In genomic region chr13:77031869-77032268, GRCh38 we compare ENCODE assay signal across 22 cellular contexts.
"Had no signal": no experiment of that assay in that cellular context is flagged by ENCODE, and none has a peak within 500 bp of the region (broad histone marks: within the 10 kb centered on the region; RNA-seq: fewer than 3 reads in every experiment).

No MANE protein-coding gene starts in this region.

- H3K4me3 Mint-ChIP-seq: activated B cell treated with CpG ODN at 0.5 μM for 24 hours; activated CD4-positive, alpha-beta memory T cell treated with anti-CD3 and anti-CD28 coated beads, Interleukin-2, amount 10 ng/mL, durations not matched to agents 7 days and 5 days; activated naive CD4-positive, alpha-beta T cell treated with anti-CD3 and anti-CD28 coated beads, Interleukin-2, amount 10 ng/mL, durations not matched to agents 7 days and 5 days; activated naive CD8-positive, alpha-beta T cell treated with anti-CD3 and anti-CD28 coated beads for 36 hours; activated T-cell treated with anti-CD3 and anti-CD28 coated beads, Interleukin-2, amount 50 U/mL, for 72 hours; T-helper 1 cell treated with Interleukin-12 subunit alpha and Interleukin-12 subunit beta and Interleukin-4 antibody, amounts not matched to agents 30 μg/mL and 1 μg/mL, for 36 hours had no signal

- H3K27me3 Mint-ChIP-seq: activated B cell treated with CpG ODN at 0.5 μM for 24 hours had no signal

- H3K27ac Mint-ChIP-seq: activated B cell treated with CpG ODN at 0.5 μM for 24 hours; activated CD4-positive, alpha-beta memory T cell treated with anti-CD3 and anti-CD28 coated beads, Interleukin-2, amount 10 ng/mL, durations not matched to agents 7 days and 5 days; activated naive CD4-positive, alpha-beta T cell treated with anti-CD3 and anti-CD28 coated beads, Interleukin-2, amount 10 ng/mL, durations not matched to agents 7 days and 5 days; activated naive CD8-positive, alpha-beta T cell treated with anti-CD3 and anti-CD28 coated beads for 36 hours; activated T-cell treated with anti-CD3 and anti-CD28 coated beads, Interleukin-2, amount 50 U/mL, for 72 hours; activated T-helper 2 cell treated with anti-CD3 and anti-CD28 coated beads, Interferon-gamma antibody, Interleukin-2, Interleukin-4, amounts not matched to agents 10 μg/mL and 5 μg/mL and 100 μg/mL, durations not matched to agents 14 hours and 24 hours and 36 hours; T-helper 1 cell treated with Interleukin-12 subunit alpha and Interleukin-12 subunit beta and Interleukin-4 antibody, amounts not matched to agents 30 μg/mL and 1 μg/mL, for 36 hours had no signal

- DNase-seq: activated B cell treated with CpG ODN at 0.5 μM for 24 hours; activated CD4-positive, alpha-beta memory T cell treated with anti-CD3 and anti-CD28 coated beads, Interleukin-2, amount 10 ng/mL, durations not matched to agents 7 days and 5 days; activated CD4-positive, alpha-beta T cell treated with anti-CD3 and anti-CD28 coated beads for 1 hour; activated CD4-positive, alpha-beta T cell treated with anti-CD3 and anti-CD28 coated beads, Interleukin-2, amount 50 U/mL, for 1 hour; activated CD8-positive, alpha-beta memory T cell treated with anti-CD3 and anti-CD28 coated beads, Interleukin-2, amount 50 U/mL, for 4 hours; activated gamma-delta T cell treated with Interleukin-2 at 50 U/mL for 16 hours; activated naive CD4-positive, alpha-beta T cell treated with anti-CD3 and anti-CD28 coated beads, Interleukin-2, amount 10 ng/mL, durations not matched to agents 7 days and 5 days; activated naive CD8-positive, alpha-beta T cell treated with anti-CD3 and anti-CD28 coated beads for 36 hours; activated T-cell treated with anti-CD3 and anti-CD28 coated beads, Interleukin-2, amount 50 U/mL, for 72 hours; Karpas-422; MM.1S; NCI-H1105; NCI-H1436; NCI-H1694 treated with DMSO at 0.1 percent for 48 hours; NCI-H2029 treated with DMSO at 0.1 percent for 48 hours; NCI-H526 treated with DMSO at 0.1 percent for 48 hours; PC-3; SHP77 treated with DMSO at 0.1 percent for 48 hours; T-helper 9 cell had no signal

- ATAC-seq: activated T-cell treated with anti-CD3 and anti-CD28 coated beads, Interleukin-2, amount 50 U/mL, for 72 hours; K562; PC-3 had no signal

- H3K9me3 Mint-ChIP-seq: activated B cell treated with CpG ODN at 0.5 μM for 24 hours; activated naive CD4-positive, alpha-beta T cell treated with anti-CD3 and anti-CD28 coated beads, Interleukin-2, amount 10 ng/mL, durations not matched to agents 7 days and 5 days; activated T-cell treated with anti-CD3 and anti-CD28 coated beads, Interleukin-2, amount 50 U/mL, for 72 hours; activated T-helper 2 cell treated with anti-CD3 and anti-CD28 coated beads, Interferon-gamma antibody, Interleukin-2, Interleukin-4, amounts not matched to agents 10 μg/mL and 5 μg/mL and 100 μg/mL, durations not matched to agents 14 hours and 24 hours and 36 hours; T-helper 1 cell treated with Interleukin-12 subunit alpha and Interleukin-12 subunit beta and Interleukin-4 antibody, amounts not matched to agents 30 μg/mL and 1 μg/mL, for 36 hours had no signal

- H3K4me3 ChIP-seq: K562 had no signal
